Comparison of ENCODE assay signal across 8 cellular contexts in genomic region chr19:1942934-1943555, GRCh38. TPM values are rescaled to one million over a fixed set of nuclear protein-coding genes. Genes with fewer than 3 reads are reported as not detected.
DNase-seq lines count a peak whose midpoint lies in the region; ATAC-seq, FAIRE-seq and TF ChIP-seq lines count a peak whose summit lies in the region.

No MANE protein-coding gene starts in this region.

- H3K36me3 ChIP-seq in keratinocyte (ENCODE audit: control insufficient read depth in 2 of 2, extremely low read depth in 1 of 2, insufficient read depth in 2 of 2, low read length in 2 of 2) (no peaks in the 10 kb centered on the region), thoracic aorta (no peaks in the 10 kb centered on the region)

- FAIRE-seq in keratinocyte (lab: Jason Lieb, UNC), result no peak

- H3K27ac ChIP-seq in keratinocyte (ENCODE audit: control insufficient read depth, insufficient read depth, low read length) (peak overlapping the region; percentile 81), thoracic aorta (peak overlapping the region in 1 of 2 donors; percentile 90)

- H3K9ac ChIP-seq in keratinocyte (ENCODE audit: control insufficient read depth, extremely low read depth, insufficient read depth, low read length), result peak overlapping the region; percentile 97

- H3K4me2 ChIP-seq in keratinocyte (ENCODE audit: control insufficient read depth, extremely low read depth, insufficient read depth, low read depth, low read length), result peak overlapping the region; percentile 96

- TF ChIP-seq CTCF in keratinocyte (optimal IDR thresholded peaks at IDR 0.05 in 1 of 3, IDR thresholded peaks at IDR 0.05 in 1 of 3, conservative IDR thresholded peaks at IDR 0.05 in 1 of 3; ENCODE audit: extremely low read depth in 1 of 3, insufficient read depth in 2 of 3, low read length in 3 of 3) (no peak), thoracic aorta (IDR thresholded peaks at IDR 0.05) (no peak)

- peak overlapping the region; percentile 91 for H3K4me3 Mint-ChIP-seq in activated naive CD4-positive, alpha-beta T cell treated with anti-CD3 and anti-CD28 coated beads, Interleukin-2, amount 50 U/mL, for 24 hours
- H3K4me3 Mint-ChIP-seq in activated T-helper 2 cell treated with anti-CD3 and anti-CD28 coated beads, Interferon-gamma antibody, Interleukin-2, Interleukin-4, amounts not matched to agents 10 μg/mL and 5 μg/mL and 100 μg/mL, durations not matched to agents 14 hours and 24 hours and 36 hours (ENCODE audit: low read depth), result peak overlapping the region; percentile 94

- peaks cover 20% of the 10 kb centered on the region for H3K4me1 ChIP-seq in keratinocyte (ENCODE audit: control insufficient read depth, extremely low read depth, insufficient read depth, low read length)
- peaks cover 16 to 26% of the 10 kb centered on the region in 2 donors for H3K4me1 ChIP-seq in thoracic aorta (ENCODE audit: control insufficient read depth in 1 of 2, low read depth in 2 of 2)

- peaks cover 29% of the 10 kb centered on the region for H4K20me1 ChIP-seq in keratinocyte (ENCODE audit: control insufficient read depth, extremely low read depth, insufficient read depth, low read length)

- H3K4me3 ChIP-seq in keratinocyte (ENCODE audit: control insufficient read depth in 2 of 3, extremely low read depth in 1 of 3, insufficient read depth in 2 of 3, low read depth in 1 of 3, low read length in 3 of 3), result peak overlapping the region; percentile 78 to 92 (median 89)
- peak overlapping the region; percentile 77 for H3K4me3 ChIP-seq in thoracic aorta

- intact Hi-C loops in activated T-helper 2 cell treated with anti-CD3 and anti-CD28 coated beads, Interferon-gamma antibody, Interleukin-2, Interleukin-4, amounts not matched to agents 10 μg/mL and 5 μg/mL and 100 μg/mL, durations not matched to agents 14 hours and 24 hours and 36 hours (cut with micrococcal nuclease), result no loop called here

- no peaks in the 10 kb centered on the region for H3K9me1 ChIP-seq in keratinocyte (ENCODE audit: control insufficient read depth, extremely low read depth, insufficient read depth, low read length)

- no peaks in the 10 kb centered on the region for H3K27me3 Mint-ChIP-seq in activated naive CD4-positive, alpha-beta T cell treated with anti-CD3 and anti-CD28 coated beads, Interleukin-2, amount 50 U/mL, for 24 hours
- no peaks in the 10 kb centered on the region for H3K27me3 Mint-ChIP-seq in activated T-helper 2 cell treated with anti-CD3 and anti-CD28 coated beads, Interferon-gamma antibody, Interleukin-2, Interleukin-4, amounts not matched to agents 10 μg/mL and 5 μg/mL and 100 μg/mL, durations not matched to agents 14 hours and 24 hours and 36 hours (ENCODE audit: low read depth)

- H3K9me3 ChIP-seq in keratinocyte (ENCODE audit: control insufficient read depth, low read depth, low read length) (no peaks in the 10 kb centered on the region), thoracic aorta (no peaks in the 10 kb centered on the region)

- DNase-seq in activated naive CD4-positive, alpha-beta T cell treated with Interleukin-2 at 50 U/mL for 16 hours, result no peak
- no peak for DNase-seq in activated T-helper 2 cell treated with anti-CD3 and anti-CD28 coated beads, Interferon-gamma antibody, Interleukin-2, Interleukin-4, amounts not matched to agents 10 μg/mL and 5 μg/mL and 100 μg/mL, durations not matched to agents 14 hours and 24 hours and 36 hours (ENCODE audit: low spot score)
- DNase-seq in keratinocyte (ENCODE audit: low read depth, low spot score), result no peak
- no peak for DNase-seq in thoracic aorta (ENCODE audit: low spot score)

- dilution Hi-C loops in keratinocyte (cut with MboI; ENCODE audit: extremely low pct_ligation_motif_present, low sequenced_read_pairs), result no loop called here

- no peak overlapping the region for H2AFZ ChIP-seq in keratinocyte (ENCODE audit: control insufficient read depth, low read length)

- no peaks in the 10 kb centered on the region for H3K9me3 Mint-ChIP-seq in activated naive CD4-positive, alpha-beta T cell treated with anti-CD3 and anti-CD28 coated beads, Interleukin-2, amount 50 U/mL, for 24 hours
- no peaks in the 10 kb centered on the region for H3K9me3 Mint-ChIP-seq in activated T-helper 2 cell treated with anti-CD3 and anti-CD28 coated beads, Interferon-gamma antibody, Interleukin-2, Interleukin-4, amounts not matched to agents 10 μg/mL and 5 μg/mL and 100 μg/mL, durations not matched to agents 14 hours and 24 hours and 36 hours

- H3K27me3 ChIP-seq in keratinocyte (ENCODE audit: control insufficient read depth, extremely low read depth, insufficient read depth, low read length) (no peaks in the 10 kb centered on the region), thoracic aorta (replicated peaks; ENCODE audit: insufficient read depth) (no peaks in the 10 kb centered on the region)

- peaks cover 61% of the 10 kb centered on the region for H3K79me2 ChIP-seq in keratinocyte (ENCODE audit: control insufficient read depth, insufficient read depth, low read length)

- H3K27ac Mint-ChIP-seq in activated naive CD4-positive, alpha-beta T cell treated with anti-CD3 and anti-CD28 coated beads, Interleukin-2, amount 50 U/mL, for 24 hours, result peak overlapping the region; percentile 94
- H3K27ac Mint-ChIP-seq in activated T-helper 2 cell treated with anti-CD3 and anti-CD28 coated beads, Interferon-gamma antibody, Interleukin-2, Interleukin-4, amounts not matched to agents 10 μg/mL and 5 μg/mL and 100 μg/mL, durations not matched to agents 14 hours and 24 hours and 36 hours, result peak overlapping the region; percentile 90

- no peaks in the 10 kb centered on the region for H3K36me3 Mint-ChIP-seq in activated naive CD4-positive, alpha-beta T cell treated with anti-CD3 and anti-CD28 coated beads, Interleukin-2, amount 50 U/mL, for 24 hours
- peaks cover 14% of the 10 kb centered on the region for H3K36me3 Mint-ChIP-seq in activated T-helper 2 cell treated with anti-CD3 and anti-CD28 coated beads, Interferon-gamma antibody, Interleukin-2, Interleukin-4, amounts not matched to agents 10 μg/mL and 5 μg/mL and 100 μg/mL, durations not matched to agents 14 hours and 24 hours and 36 hours (ENCODE audit: low read depth)

- H3K4me1 Mint-ChIP-seq in activated naive CD4-positive, alpha-beta T cell treated with anti-CD3 and anti-CD28 coated beads, Interleukin-2, amount 50 U/mL, for 24 hours, result peaks cover 34% of the 10 kb centered on the region
- H3K4me1 Mint-ChIP-seq in activated T-helper 2 cell treated with anti-CD3 and anti-CD28 coated beads, Interferon-gamma antibody, Interleukin-2, Interleukin-4, amounts not matched to agents 10 μg/mL and 5 μg/mL and 100 μg/mL, durations not matched to agents 14 hours and 24 hours and 36 hours (ENCODE audit: low read depth), result peaks cover 26% of the 10 kb centered on the region

- no peak for ATAC-seq in thoracic aorta (ENCODE audit: insufficient number of reproducible peaks, low FRiP score, low read depth)
- no peak for ATAC-seq in GM21737 (IDR thresholded peaks at IDR 0.05; ENCODE audit: unreplicated experiment)
- ATAC-seq in HG02798 (IDR thresholded peaks at IDR 0.05; ENCODE audit: poor library complexity, unreplicated experiment), result no peak
- no peak for ATAC-seq in GM21576 (IDR thresholded peaks at IDR 0.05; ENCODE audit: unreplicated experiment)

RNA-seq across cellular contexts. Expression of gene CSNK1G2, which starts 2.1 kb away (rescaled TPM):
- total RNA-seq in activated T-helper 2 cell treated with anti-CD3 and anti-CD28 coated beads, Interferon-gamma antibody, Interleukin-2, Interleukin-4, amounts not matched to agents 10 μg/mL and 5 μg/mL and 100 μg/mL, durations not matched to agents 14 hours and 24 hours and 36 hours, result 89.1 and 90.7 TPM in 2 replicates
- 32.5 to 72.4 TPM (median 34.9 TPM) in 3 replicates for polyA plus RNA-seq in keratinocyte
- 14.4 TPM for polyA plus RNA-seq in keratinocyte (2011; ENCODE audit: low read depth)
- 22.1 and 49.3 TPM in 2 replicates for polyA plus RNA-seq in keratinocyte (2011; cell fraction: cytosol; rRNA removed)
- 90.4 and 133 TPM in 2 replicates for polyA plus RNA-seq in keratinocyte (2011; cell fraction: nucleus; rRNA removed)
- polyA plus RNA-seq in keratinocyte (2012; ENCODE audit: low replicate concordance), result 25.9 and 54.3 TPM in 2 replicates
- 35.5 to 112 TPM (median 44.5 TPM) in 3 replicates for polyA minus RNA-seq in keratinocyte
- polyA minus RNA-seq in keratinocyte (2011; cell fraction: cytosol; rRNA and poly(A)+ RNA removed), result 56.2 TPM
- polyA minus RNA-seq in keratinocyte (2011; cell fraction: nucleus; rRNA and poly(A)+ RNA removed), result 27.7 and 34.6 TPM in 2 replicates
- total RNA-seq in thoracic aorta, result 10 to 100 TPM; 55.5 to 92.4 TPM

RNA-seq across cellular contexts. Expression of gene ADAT3, which starts 37.8 kb away (rescaled TPM):
- total RNA-seq in activated T-helper 2 cell treated with anti-CD3 and anti-CD28 coated beads, Interferon-gamma antibody, Interleukin-2, Interleukin-4, amounts not matched to agents 10 μg/mL and 5 μg/mL and 100 μg/mL, durations not matched to agents 14 hours and 24 hours and 36 hours, result 9.1 and 9.9 TPM in 2 replicates
- polyA plus RNA-seq in keratinocyte, result 0.55 to 0.93 TPM (median 0.85 TPM) in 3 replicates
- polyA plus RNA-seq in keratinocyte (2011; ENCODE audit: low read depth), result 0.69 TPM
- polyA plus RNA-seq in keratinocyte (2011; cell fraction: cytosol; rRNA removed), result 0.15 and 1.7 TPM in 2 replicates
- polyA plus RNA-seq in keratinocyte (2011; cell fraction: nucleus; rRNA removed), result 1.2 and 2.4 TPM in 2 replicates
- 1.9 and 3.4 TPM in 2 replicates for polyA plus RNA-seq in keratinocyte (2012; ENCODE audit: low replicate concordance)
- polyA minus RNA-seq in keratinocyte, result 0.20 to 0.36 TPM in 2 of 3 replicates, not detected in the other
- 2.1 TPM for polyA minus RNA-seq in keratinocyte (2011; cell fraction: cytosol; rRNA and poly(A)+ RNA removed)
- 2.1 and 2.6 TPM in 2 replicates for polyA minus RNA-seq in keratinocyte (2011; cell fraction: nucleus; rRNA and poly(A)+ RNA removed)
- 1 to 10 TPM; 3.9 to 8.4 TPM for total RNA-seq in thoracic aorta

RNA-seq across cellular contexts. Expression of gene SCAMP4, which starts 37.8 kb away (rescaled TPM):
- total RNA-seq in activated T-helper 2 cell treated with anti-CD3 and anti-CD28 coated beads, Interferon-gamma antibody, Interleukin-2, Interleukin-4, amounts not matched to agents 10 μg/mL and 5 μg/mL and 100 μg/mL, durations not matched to agents 14 hours and 24 hours and 36 hours, result 35.9 and 37.9 TPM in 2 replicates
- polyA plus RNA-seq in keratinocyte, result 4.8 to 30.3 TPM (median 7.0 TPM) in 3 replicates
- 10.6 TPM for polyA plus RNA-seq in keratinocyte (2011; ENCODE audit: low read depth)
- 7.3 and 17.8 TPM in 2 replicates for polyA plus RNA-seq in keratinocyte (2011; cell fraction: cytosol; rRNA removed)
- polyA plus RNA-seq in keratinocyte (2011; cell fraction: nucleus; rRNA removed), result 33.4 and 43.4 TPM in 2 replicates
- 27.2 and 45.1 TPM in 2 replicates for polyA plus RNA-seq in keratinocyte (2012; ENCODE audit: low replicate concordance)
- 8.2 to 40.3 TPM (median 10.1 TPM) in 3 replicates for polyA minus RNA-seq in keratinocyte
- polyA minus RNA-seq in keratinocyte (2011; cell fraction: cytosol; rRNA and poly(A)+ RNA removed), result 62.7 TPM
- polyA minus RNA-seq in keratinocyte (2011; cell fraction: nucleus; rRNA and poly(A)+ RNA removed), result 38.2 and 42.0 TPM in 2 replicates
- 10 to 100 TPM; 44.1 to 73.7 TPM for total RNA-seq in thoracic aorta

RNA-seq across cellular contexts. Expression of gene ABHD17A, which starts 57.7 kb away (rescaled TPM):
- total RNA-seq in activated T-helper 2 cell treated with anti-CD3 and anti-CD28 coated beads, Interferon-gamma antibody, Interleukin-2, Interleukin-4, amounts not matched to agents 10 μg/mL and 5 μg/mL and 100 μg/mL, durations not matched to agents 14 hours and 24 hours and 36 hours, result 100 and 102 TPM in 2 replicates
- polyA plus RNA-seq in keratinocyte, result 27.2 to 67.3 TPM (median 31.0 TPM) in 3 replicates
- 9.2 TPM for polyA plus RNA-seq in keratinocyte (2011; ENCODE audit: low read depth)
- 20.8 and 62.5 TPM in 2 replicates for polyA plus RNA-seq in keratinocyte (2011; cell fraction: cytosol; rRNA removed)
- 29.9 and 47.5 TPM in 2 replicates for polyA plus RNA-seq in keratinocyte (2011; cell fraction: nucleus; rRNA removed)
- 20.6 and 43.3 TPM in 2 replicates for polyA plus RNA-seq in keratinocyte (2012; ENCODE audit: low replicate concordance)
- 13.2 to 23.4 TPM (median 20.6 TPM) in 3 replicates for polyA minus RNA-seq in keratinocyte
- 122 TPM for polyA minus RNA-seq in keratinocyte (2011; cell fraction: cytosol; rRNA and poly(A)+ RNA removed)
- polyA minus RNA-seq in keratinocyte (2011; cell fraction: nucleus; rRNA and poly(A)+ RNA removed), result 13.3 and 22.2 TPM in 2 replicates
- total RNA-seq in thoracic aorta, result 100 to 1,000 TPM in 1 of 2 donors, 10 to 100 TPM in 1; 96.8 to 143 TPM
